Comparison of ENCODE assay signal across 23 cellular contexts in genomic region chrX:33207056-33207455, GRCh38. TPM values are rescaled to one million over a fixed set of nuclear protein-coding genes. Genes with fewer than 3 reads are reported as not detected.
DNase-seq lines count a peak whose midpoint lies in the region; ATAC-seq, FAIRE-seq and TF ChIP-seq lines count a peak whose summit lies in the region.
"Had no signal": no experiment of that assay in that cellular context is flagged by ENCODE, and none has a peak within 500 bp of the region (broad histone marks: within the 10 kb centered on the region; RNA-seq: fewer than 3 reads in every experiment).

No MANE protein-coding gene starts in this region.

- H3K9me3 Mint-ChIP-seq in nephron = peaks cover 3% of the 10 kb centered on the region
- H3K9me3 Mint-ChIP-seq in activated CD8-positive, alpha-beta T cell treated with anti-CD3 and anti-CD28 coated beads, Interleukin-2, amount 10 ng/mL, durations not matched to agents 7 days and 5 days (ENCODE audit: insufficient read depth) = peaks cover 8% of the 10 kb centered on the region
- H3K9me3 Mint-ChIP-seq: activated naive CD4-positive, alpha-beta T cell treated with anti-CD3 and anti-CD28 coated beads for 36 hours; activated T-cell treated with anti-CD3 and anti-CD28 coated beads, Interleukin-2, amount 50 U/mL, for 24 hours; neural progenitor cell had no signal

- H3K27me3 ChIP-seq in cardiac muscle cell = no peaks in the 10 kb centered on the region
- H3K27me3 ChIP-seq in small intestine (ENCODE audit: control insufficient read depth in 2 of 2, insufficient read depth in 2 of 2, low read length in 2 of 2) = no peaks in the 10 kb centered on the region
- H3K27me3 ChIP-seq: body of pancreas, neural progenitor cell, right lobe of liver had no signal

- H3K36me3 ChIP-seq in cardiac muscle cell (no peaks in the 10 kb centered on the region), urinary bladder (ENCODE audit: insufficient read depth) (no peaks in the 10 kb centered on the region), small intestine (ENCODE audit: control insufficient read depth in 2 of 2, insufficient read depth in 2 of 2, low read length in 2 of 2) (no peaks in the 10 kb centered on the region)
- H3K36me3 ChIP-seq: BLaER1, neural progenitor cell, right lobe of liver, WERI-Rb-1 had no signal

- POLR2A ChIA-PET in activated CD8-positive, alpha-beta T cell treated with anti-CD3 and anti-CD28 coated beads, Interleukin-2, amount 10 ng/mL, durations not matched to agents 7 days and 5 days (lab: Charles Lee) = no interaction called here

- H3K4me3 ChIP-seq in cardiac muscle cell (peak overlapping the region; percentile 76), cardiac fibroblast (replicated peaks in 1 of 2; ENCODE audit: low read depth in 2 of 2, low read length in 2 of 2) (no peak overlapping the region), urinary bladder (ENCODE audit: low read depth, low read length) (no peak overlapping the region), small intestine (ENCODE audit: low read depth in 1 of 2, low read length in 2 of 2) (no peak overlapping the region)
- H3K4me3 ChIP-seq: BLaER1, body of pancreas, neural progenitor cell, right lobe of liver had no signal

- WGBS in urinary bladder = 18% methylated on average over 1 of the region's 1 CpG
- WGBS in small intestine, 3 donors = 28 to 47% (median 38%) methylated on average over 1 of the region's 1 CpG

- DNase-seq in cardiac muscle cell (ENCODE audit: low read depth in 1 of 2, low spot score in 1 of 2) (peak in 1 of 2 donors; percentile 43), left ventricle myocardium superior (no peak), cardiac fibroblast (ENCODE audit: low read depth in 2 of 2) (peak; percentile 46 to 53), HK-2 (ENCODE audit: unreplicated experiment) (no peak), small intestine (no peak)
- DNase-seq in activated CD8-positive, alpha-beta T cell treated with anti-CD3 and anti-CD28 coated beads, Interleukin-2, amount 10 ng/mL, durations not matched to agents 7 days and 5 days = no peak
- DNase-seq: 8988T; activated CD4-positive, alpha-beta T cell treated with anti-CD3 and anti-CD28 coated beads, Interleukin-2, amount 50 U/mL, for 48 hours; activated naive CD4-positive, alpha-beta T cell treated with anti-CD3 and anti-CD28 coated beads for 36 hours; activated T-cell treated with anti-CD3 and anti-CD28 coated beads, Interleukin-2, amount 50 U/mL, for 24 hours; body of pancreas; NCI-H2081; right lobe of liver; SHP77; stimulated activated CD4-positive, alpha-beta T cell treated with anti-CD3 and anti-CD28 coated beads, Interleukin-4, amount 100 ng/mL, for 1 hour; T-helper 17 cell; WERI-Rb-1 had no signal

- no peak for FAIRE-seq in small intestine (lab: Jason Lieb, UNC)

- H3K4me1 Mint-ChIP-seq in nephron = peaks cover 35% of the 10 kb centered on the region
- no peaks in the 10 kb centered on the region for H3K4me1 Mint-ChIP-seq in activated CD8-positive, alpha-beta T cell treated with anti-CD3 and anti-CD28 coated beads, Interleukin-2, amount 10 ng/mL, durations not matched to agents 7 days and 5 days (ENCODE audit: low read depth)
- H3K4me1 Mint-ChIP-seq: T-helper 17 cell had no signal

- peaks cover 28% of the 10 kb centered on the region for H3K4me1 ChIP-seq in cardiac muscle cell (ENCODE audit: low read depth)
- no peaks in the 10 kb centered on the region for H3K4me1 ChIP-seq in urinary bladder (ENCODE audit: insufficient read depth)
- H3K4me1 ChIP-seq in small intestine (ENCODE audit: control insufficient read depth in 2 of 2, insufficient read depth in 1 of 2, low read depth in 1 of 2, low read length in 1 of 2) = no peaks in the 10 kb centered on the region
- H3K4me1 ChIP-seq: BLaER1, body of pancreas, neural progenitor cell, right lobe of liver had no signal

- H3K9me3 ChIP-seq in cardiac muscle cell (ENCODE audit: low read depth) = no peaks in the 10 kb centered on the region
- H3K9me3 ChIP-seq in small intestine (ENCODE audit: control insufficient read depth, low read depth) = no peaks in the 10 kb centered on the region
- H3K9me3 ChIP-seq: BLaER1, body of pancreas, right lobe of liver had no signal

- no peaks in the 10 kb centered on the region for H3K27me3 Mint-ChIP-seq in nephron (ENCODE audit: low read depth)
- no peaks in the 10 kb centered on the region for H3K27me3 Mint-ChIP-seq in activated CD8-positive, alpha-beta T cell treated with anti-CD3 and anti-CD28 coated beads, Interleukin-2, amount 10 ng/mL, durations not matched to agents 7 days and 5 days (ENCODE audit: low read depth)
- H3K27me3 Mint-ChIP-seq: T-helper 17 cell had no signal

- H3K27ac Mint-ChIP-seq in nephron = peak overlapping the region in 1 of 3 experiments; percentile 41
- no peak overlapping the region for H3K27ac Mint-ChIP-seq in activated CD8-positive, alpha-beta T cell treated with anti-CD3 and anti-CD28 coated beads, Interleukin-2, amount 10 ng/mL, durations not matched to agents 7 days and 5 days
- H3K27ac Mint-ChIP-seq: activated naive CD4-positive, alpha-beta T cell treated with anti-CD3 and anti-CD28 coated beads for 36 hours; activated T-cell treated with anti-CD3 and anti-CD28 coated beads, Interleukin-2, amount 50 U/mL, for 24 hours; neural progenitor cell; T-helper 17 cell had no signal

- H3K4me3 Mint-ChIP-seq in nephron = peak overlapping the region in 2 of 3 experiments; percentile 74 to 87
- no peak overlapping the region for H3K4me3 Mint-ChIP-seq in activated CD8-positive, alpha-beta T cell treated with anti-CD3 and anti-CD28 coated beads, Interleukin-2, amount 10 ng/mL, durations not matched to agents 7 days and 5 days
- H3K4me3 Mint-ChIP-seq: activated naive CD4-positive, alpha-beta T cell treated with anti-CD3 and anti-CD28 coated beads for 36 hours; activated T-cell treated with anti-CD3 and anti-CD28 coated beads, Interleukin-2, amount 50 U/mL, for 24 hours; neural progenitor cell; T-helper 17 cell had no signal

- intact Hi-C loops in left ventricle myocardium superior (cut with micrococcal nuclease) = no loop called here

- TF ChIP-seq CTCF in cardiac muscle cell (IDR thresholded peaks at IDR 0.05; ENCODE audit: low read depth, low read length) (no peak), cardiac fibroblast (IDR thresholded peaks at IDR 0.05; ENCODE audit: low read depth, low read length) (no peak), nephron (IDR thresholded peaks at IDR 0.05; ENCODE audit: unreplicated experiment in 3 of 3) (no peak)

- ATAC-seq in left ventricle myocardium superior = no peak
- ATAC-seq in activated CD8-positive, alpha-beta T cell treated with anti-CD3 and anti-CD28 coated beads, Interleukin-2, amount 10 ng/mL, durations not matched to agents 7 days and 5 days = no peak
- ATAC-seq: body of pancreas, HCT116, right lobe of liver, T-helper 17 cell had no signal

- CTCF ChIA-PET in activated CD8-positive, alpha-beta T cell treated with anti-CD3 and anti-CD28 coated beads, Interleukin-2, amount 10 ng/mL, durations not matched to agents 7 days and 5 days (lab: Charles Lee) = no interaction called here

- H3K36me3 Mint-ChIP-seq in nephron (ENCODE audit: low read depth) = no peaks in the 10 kb centered on the region
- no peaks in the 10 kb centered on the region for H3K36me3 Mint-ChIP-seq in activated CD8-positive, alpha-beta T cell treated with anti-CD3 and anti-CD28 coated beads, Interleukin-2, amount 10 ng/mL, durations not matched to agents 7 days and 5 days (ENCODE audit: low read depth)
- H3K36me3 Mint-ChIP-seq: neural progenitor cell had no signal

- H3K27ac ChIP-seq in cardiac muscle cell = peak overlapping the region; percentile 31
- H3K27ac ChIP-seq in urinary bladder (ENCODE audit: low read depth) = peak overlapping the region; percentile 23
- H3K27ac ChIP-seq in small intestine (ENCODE audit: low read depth in 1 of 2, low read length in 1 of 2) = peak overlapping the region in 1 of 2 donors; percentile 58
- H3K27ac ChIP-seq: BLaER1, HL-60, neural progenitor cell, right lobe of liver, WERI-Rb-1 had no signal

RNA-seq across cellular contexts. Expression of gene DMD, which starts 4.3 kb away (rescaled TPM):
- total RNA-seq in cardiac muscle cell (41.3 and 90.7 TPM in 2 replicates), left ventricle myocardium superior (131 TPM), urinary bladder (257 TPM)
- polyA plus RNA-seq in cardiac muscle cell (73.5 and 89.4 TPM in 2 replicates), urinary bladder (48.8 TPM), small intestine (1 to 10 TPM; 1.6 to 3.5 (median 2.4) TPM)
- not detected for total RNA-seq in activated CD8-positive, alpha-beta T cell treated with anti-CD3 and anti-CD28 coated beads, Interleukin-2, amount 10 ng/mL, durations not matched to agents 7 days and 5 days

Comparison
In these comparisons a context has a peak if more than half of its experiments do, and no peak if none do; other contexts are left out.
1. DNase-seq: peak in cardiac fibroblast (2 of 2); none in left ventricle myocardium superior (single experiment), HK-2 (single experiment), small intestine (single experiment) and activated CD8-positive, alpha-beta T cell treated with anti-CD3 and anti-CD28 coated beads, Interleukin-2, amount 10 ng/mL, durations not matched to agents 7 days and 5 days (single experiment).
2. RNA of gene DMD, which starts 4.3 kb away (total RNA-seq): 257 TPM in urinary bladder (single experiment), 131 TPM in left ventricle myocardium superior (single experiment) and 41.3 to 90.7 TPM in cardiac muscle cell; not detected in activated CD8-positive, alpha-beta T cell treated with anti-CD3 and anti-CD28 coated beads, Interleukin-2, amount 10 ng/mL, durations not matched to agents 7 days and 5 days; every median in the first group is over 10 times any median in the second.